24 cellular contexts compared by ENCODE assay signal in genomic region chr9:125141251-125141650, GRCh38. TPM values are rescaled to one million over a fixed set of nuclear protein-coding genes. Genes with fewer than 3 reads are reported as not detected.
DNase-seq lines count a peak whose midpoint lies in the region; ATAC-seq and TF ChIP-seq lines count a peak whose summit lies in the region.
"Had no signal": no experiment of that assay in that cellular context is flagged by ENCODE, and none has a peak within 500 bp of the region (broad histone marks: within the 10 kb centered on the region; RNA-seq: fewer than 3 reads in every experiment).

No MANE protein-coding gene starts in this region.

- DNase-seq in CD4-positive, alpha-beta T cell: no peak
- DNase-seq in HFFc6 (peak; percentile 59), adipocyte (ENCODE audit: low read depth) (peak; percentile 17), right lobe of liver (no peak), hippocampal formation (lab: John Stamatoyannopoulos, UW) (no peak), SHP77 (lab: John Stamatoyannopoulos, UW) (no peak)
- DNase-seq: AML-193; brain microvascular endothelial cell; colonic mucosa; heart left ventricle; KG1; left ventricle myocardium inferior; NCI-H2029; NCI-H345; small intestine; stimulated activated CD4-positive, alpha-beta T cell treated with anti-CD3 and anti-CD28 coated beads, Interleukin-2, amount 100 ng/mL, for 48 hours; stomach; T-helper 9 cell had no signal

- H3K9ac ChIP-seq in adipocyte (ENCODE audit: low read length): no peak overlapping the region
- H3K9ac ChIP-seq in neural cell (ENCODE audit: low read length): no peak overlapping the region

- H3K36me3 ChIP-seq in adipocyte (ENCODE audit: control insufficient read depth, insufficient read depth, low read length, severe bottlenecking): no peaks in the 10 kb centered on the region
- H3K36me3 ChIP-seq in neural cell (ENCODE audit: insufficient read depth, low read length): peaks cover 5% of the 10 kb centered on the region
- no peaks in the 10 kb centered on the region for H3K36me3 ChIP-seq in right lobe of liver
- H3K36me3 ChIP-seq: brain microvascular endothelial cell, colonic mucosa, left ventricle myocardium inferior, neutrophil, stomach, upper lobe of left lung had no signal

- no peak for TF ChIP-seq EP300 in neural cell (conservative IDR thresholded peaks at IDR 0.05; ENCODE audit: poor library complexity, severe bottlenecking)

- H3K4me3 ChIP-seq in adipocyte (ENCODE audit: low read length): no peak overlapping the region
- peak overlapping the region; percentile 87 for H3K4me3 ChIP-seq in neural cell (ENCODE audit: low read length)
- no peak overlapping the region for H3K4me3 ChIP-seq in right lobe of liver
- H3K4me3 ChIP-seq: colonic mucosa, left ventricle myocardium inferior, SK-N-MC, stomach had no signal

- H3K4me3 Mint-ChIP-seq in CD4-positive, alpha-beta T cell: peak overlapping the region; percentile 93
- peak overlapping the region; percentile 96; the same call in 1 of the 2 replicates for H3K4me3 Mint-ChIP-seq in HFFc6

- H3K9me2 ChIP-seq in neural cell (ENCODE audit: insufficient read depth, low read length): no peaks in the 10 kb centered on the region

- peaks cover 19% of the 10 kb centered on the region for H3K36me3 Mint-ChIP-seq in CD4-positive, alpha-beta T cell (ENCODE audit: low read depth)
- H3K36me3 Mint-ChIP-seq in HFFc6 (ENCODE audit: low read depth): peaks cover 8% of the 10 kb centered on the region; the same call in 1 of the 2 replicates

- no peaks in the 10 kb centered on the region for H3K9me3 ChIP-seq in CD4-positive, alpha-beta T cell (ENCODE audit: control insufficient read depth, low read length)
- H3K9me3 ChIP-seq in adipocyte (ENCODE audit: control insufficient read depth, low read length): no peaks in the 10 kb centered on the region
- no peaks in the 10 kb centered on the region for H3K9me3 ChIP-seq in neural cell (ENCODE audit: low read length)
- no peaks in the 10 kb centered on the region for H3K9me3 ChIP-seq in right lobe of liver
- H3K9me3 ChIP-seq: colonic mucosa, heart left ventricle, left ventricle myocardium inferior, neutrophil, stomach, upper lobe of left lung had no signal

- no peak for TF ChIP-seq POLR2A in right lobe of liver (IDR thresholded peaks at IDR 0.05)

- H2AFZ ChIP-seq in neural cell (ENCODE audit: low read depth, low read length): no peak overlapping the region

- H3K27ac ChIP-seq in CD4-positive, alpha-beta T cell (ENCODE audit: low read depth, low read length): no peak overlapping the region
- H3K27ac ChIP-seq in neural cell (ENCODE audit: low read length) (no peak overlapping the region), right lobe of liver (no peak overlapping the region)
- H3K27ac ChIP-seq: brain microvascular endothelial cell, colonic mucosa, heart left ventricle, left ventricle myocardium inferior, neutrophil, SK-N-MC, stomach, upper lobe of left lung had no signal

- ATAC-seq in CD4-positive, alpha-beta T cell (ENCODE audit: poor library complexity): no peak
- no peak for ATAC-seq in right lobe of liver
- ATAC-seq in GM19397 (IDR thresholded peaks at IDR 0.05; ENCODE audit: unreplicated experiment): no peak
- ATAC-seq: activated naive CD4-positive, alpha-beta T cell treated with anti-CD3 and anti-CD28 coated beads, Interleukin-2, amount 50 U/mL, for 72 hours; heart left ventricle had no signal

- H3K4me1 ChIP-seq in adipocyte (ENCODE audit: control insufficient read depth, insufficient read depth, low read length) (peaks cover 26% of the 10 kb centered on the region), right lobe of liver (peaks cover 0 to 15% (median 2%) of the 10 kb centered on the region in 4 donors)
- H3K4me1 ChIP-seq: colonic mucosa had no signal

- H3K27ac Mint-ChIP-seq in CD4-positive, alpha-beta T cell: no peak overlapping the region
- H3K27ac Mint-ChIP-seq in HFFc6: no peak overlapping the region; the same call in 1 of the 2 replicates

- H4K20me1 ChIP-seq in neural cell (ENCODE audit: insufficient read depth): no peaks in the 10 kb centered on the region

- no peak overlapping the region for H3K4me2 ChIP-seq in neural cell (ENCODE audit: low read length)

- WGBS in right lobe of liver (ENCODE audit: insufficient coverage, low coverage, low lambda C conversion rate, missing lambda C conversion rate): 92% methylated on average over 3 of the region's 3 CpGs

- no peak for TF ChIP-seq RAD21 in neural cell (conservative IDR thresholded peaks at IDR 0.05)

- no peaks in the 10 kb centered on the region for H3K27me3 Mint-ChIP-seq in CD4-positive, alpha-beta T cell
- H3K27me3 Mint-ChIP-seq in HFFc6 (ENCODE audit: insufficient read depth): no peaks in the 10 kb centered on the region

- H3K4me1 Mint-ChIP-seq in CD4-positive, alpha-beta T cell (ENCODE audit: low read depth): peaks cover 40% of the 10 kb centered on the region
- H3K4me1 Mint-ChIP-seq in HFFc6 (ENCODE audit: low read depth): peaks cover 44% of the 10 kb centered on the region

- no peaks in the 10 kb centered on the region for H3K27me3 ChIP-seq in CD4-positive, alpha-beta T cell (ENCODE audit: control insufficient read depth, insufficient read depth, low read length)
- H3K27me3 ChIP-seq in adipocyte (replicated peaks; ENCODE audit: control insufficient read depth, insufficient read depth, low read length) (no peaks in the 10 kb centered on the region), neural cell (ENCODE audit: insufficient read depth, low read depth, low read length) (no peaks in the 10 kb centered on the region), right lobe of liver (no peaks in the 10 kb centered on the region)
- H3K27me3 ChIP-seq: brain microvascular endothelial cell, colonic mucosa, heart left ventricle, neutrophil, stomach, upper lobe of left lung had no signal

- CTCF ChIA-PET in CD4-positive, alpha-beta T cell (lab: Charles Lee): no interaction called here

- H3K79me2 ChIP-seq in neural cell (replicated peaks; ENCODE audit: insufficient read depth, low read length): peaks cover 24% of the 10 kb centered on the region

- intact Hi-C loops in CD4-positive, alpha-beta T cell (cut with DNase I, micrococcal nuclease): loop anchor here in 1 of 2 experiments (5.0 to 10.0 kb wide), 2 partner anchors 106 to 279 kb away; partner anchors contain the start of genes ARPC5L and RPL35
- intact Hi-C loops in right lobe of liver (cut with DNase I): no loop called here

- no peak for TF ChIP-seq CTCF in CD4-positive, alpha-beta T cell (IDR thresholded peaks at IDR 0.05)
- TF ChIP-seq CTCF in HFFc6 (IDR thresholded peaks at IDR 0.05) (no peak), neural cell (IDR thresholded peaks at IDR 0.05; ENCODE audit: poor library complexity, severe bottlenecking) (no peak), right lobe of liver (IDR thresholded peaks at IDR 0.05) (no peak)

- H3F3A ChIP-seq in neural cell (ENCODE audit: insufficient read depth, low read length, poor library complexity, severe bottlenecking): no peaks in the 10 kb centered on the region

- POLR2A ChIA-PET in CD4-positive, alpha-beta T cell (lab: Charles Lee): interaction anchor here (0.6 to 1.2 kb wide), 3 partner anchors 13 to 200 kb away, joined by 3 read pairs; partner anchors contain the start of gene GOLGA1

- H3K9me3 Mint-ChIP-seq in CD4-positive, alpha-beta T cell: no peaks in the 10 kb centered on the region
- no peaks in the 10 kb centered on the region for H3K9me3 Mint-ChIP-seq in HFFc6
- H3K9me3 Mint-ChIP-seq: activated naive CD4-positive, alpha-beta T cell treated with anti-CD3 and anti-CD28 coated beads, Interleukin-2, amount 50 U/mL, for 72 hours had no signal

TF ChIP-seq in neural cell, 6 proteins besides CTCF, POLR2A, EP300 and RAD21 (continues in another document):
- TF ChIP-seq TAF1 (IDR thresholded peaks at IDR 0.05; ENCODE audit: low read depth) (no peak), EZH2 (IDR thresholded peaks at IDR 0.05; ENCODE audit: borderline replicate concordance, insufficient read depth, low read length, poor library complexity, severe bottlenecking) (no peak), REST (IDR thresholded peaks at IDR 0.05; ENCODE audit: borderline replicate concordance) (no peak)

RNA-seq across cellular contexts. Expression of gene SCAI, which starts 2.1 kb away (rescaled TPM):
- total RNA-seq in CD4-positive, alpha-beta T cell: 10 to 100 TPM; 11.6 to 13.4 TPM
- 1 to 10 TPM; 4.7 to 7.2 (median 5.6) TPM for total RNA-seq in HFFc6 (2021; fragmentation: NEBNext Ultra II Directional; extraction: Animal tissue kit (Norgen Biotek cat#: 25700))
- 30.0 and 43.2 TPM in 2 replicates for polyA plus RNA-seq in neural cell
- polyA minus RNA-seq in neural cell: 71.1 and 105 TPM in 2 replicates
- total RNA-seq in right lobe of liver: 1 to 10 TPM; 1.8 to 5.5 (median 2.6) TPM

RNA-seq across cellular contexts. Expression of gene PPP6C, which starts 48.4 kb away (rescaled TPM):
- 10 to 100 TPM; 32.9 to 35.3 TPM for total RNA-seq in CD4-positive, alpha-beta T cell
- 10 to 100 TPM; 35.2 to 47.1 (median 40.8) TPM for total RNA-seq in HFFc6 (2021; fragmentation: NEBNext Ultra II Directional; extraction: Animal tissue kit (Norgen Biotek cat#: 25700))
- polyA plus RNA-seq in neural cell: 21.4 and 25.1 TPM in 2 replicates
- polyA minus RNA-seq in neural cell: 34.8 and 43.8 TPM in 2 replicates
- total RNA-seq in right lobe of liver: 10 to 100 TPM; 11.8 to 18.6 (median 15.3) TPM

RNA-seq across cellular contexts. Expression of gene RABEPK, which starts 59.1 kb away (rescaled TPM):
- total RNA-seq in CD4-positive, alpha-beta T cell: 1 to 10 TPM; 6.8 to 8.3 TPM
- total RNA-seq in HFFc6 (2021; fragmentation: NEBNext Ultra II Directional; extraction: Animal tissue kit (Norgen Biotek cat#: 25700)): 10 to 100 TPM; 29.6 to 39.2 (median 32.7) TPM
- polyA plus RNA-seq in neural cell: 58.2 and 67.2 TPM in 2 replicates
- polyA minus RNA-seq in neural cell: 22.1 and 24.8 TPM in 2 replicates
- 10 to 100 TPM in 5 of 6 experiments, 1 to 10 TPM in 1; 9.4 to 27.4 (median 21.5) TPM for total RNA-seq in right lobe of liver

Comparison
In these comparisons a context has a peak if more than half of its experiments do, and no peak if none do; other contexts are left out.
1. DNase-seq: peak in HFFc6 (single experiment) and adipocyte (single experiment); none in CD4-positive, alpha-beta T cell (0 of 10), right lobe of liver (0 of 3), hippocampal formation (0 of 2) and SHP77 (0 of 2).